Comparison of ENCODE assay signal across 7 cellular contexts in the genomic region with DNA sequence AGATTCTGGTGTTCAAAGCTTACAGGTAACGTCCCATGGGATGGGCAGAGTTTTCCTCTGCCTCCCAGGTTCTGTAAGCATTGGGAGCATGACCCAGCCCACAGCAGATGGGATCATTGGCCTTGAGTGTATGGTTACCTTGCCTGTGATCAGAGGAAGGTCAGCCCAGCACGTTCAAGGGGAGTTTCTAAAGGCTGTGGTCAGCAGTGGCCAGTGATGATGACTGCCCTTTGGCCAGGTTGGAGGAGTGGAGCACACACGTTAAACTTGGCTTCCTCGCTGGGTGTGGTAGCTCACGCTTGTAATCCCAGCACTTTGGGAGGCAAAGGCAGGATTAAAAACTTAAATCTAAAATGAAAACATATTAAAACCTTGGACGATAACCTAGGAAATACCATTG. TPM values are rescaled to one million over a fixed set of nuclear protein-coding genes. Genes with fewer than 3 reads are reported as not detected.
"Had no signal": no experiment of that assay in that cellular context is flagged by ENCODE, and none has a peak within 500 bp of the region (broad histone marks: within the 10 kb centered on the region; RNA-seq: fewer than 3 reads in every experiment).

No MANE protein-coding gene starts in this region.

RNA-seq across cellular contexts. Expression of gene LGALS9C, which starts 51.8 kb away (rescaled TPM):
- total RNA-seq: activated B cell treated with CpG ODN at 0.5 μM for 24 hours; activated CD4-positive, alpha-beta T cell treated with anti-CD3 and anti-CD28 coated beads for 36 hours; activated CD4-positive, alpha-beta T cell treated with anti-CD3 and anti-CD28 coated beads, Interleukin-2, amount 10 ng/mL, durations not matched to agents 24 days and 14 days; activated CD8-positive, alpha-beta memory T cell treated with anti-CD3 and anti-CD28 coated beads for 36 hours; activated CD8-positive, alpha-beta T cell treated with anti-CD3 and anti-CD28 coated beads for 36 hours; T-helper 17 cell; WTC11 had no signal
